3 cellular contexts compared by ENCODE assay signal in the genomic region with DNA sequence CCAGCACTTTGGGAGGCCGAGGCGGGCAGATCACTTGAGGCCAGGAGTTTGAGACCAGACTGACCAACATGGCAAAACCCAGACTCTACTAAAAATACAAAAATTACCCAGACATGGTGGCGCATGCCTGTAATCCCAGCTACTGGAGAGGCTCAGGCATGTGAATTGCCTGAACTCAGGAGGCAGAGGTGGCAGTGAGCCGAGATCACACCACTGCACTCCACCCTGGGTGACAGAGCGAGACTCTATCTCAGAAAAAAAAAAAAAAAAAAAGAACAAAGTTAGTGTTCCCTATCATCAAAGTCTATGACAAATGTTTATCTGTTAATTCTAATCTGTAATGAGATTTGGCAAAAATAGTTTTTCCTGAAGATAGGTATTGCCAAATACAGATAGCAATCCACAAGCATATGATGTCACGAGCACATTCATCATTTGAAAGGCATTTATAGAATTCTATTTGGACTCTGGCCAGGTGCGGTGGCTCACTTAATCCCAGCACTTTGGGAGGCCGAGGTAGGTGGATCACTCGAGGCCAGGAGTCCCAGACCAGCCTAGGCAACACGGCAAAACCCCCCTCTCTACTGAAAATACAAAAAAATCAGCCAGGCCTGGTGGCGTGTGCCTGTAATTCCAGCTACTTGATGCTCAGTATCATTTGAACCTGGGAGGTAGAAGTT. TPM values are rescaled to one million over a fixed set of nuclear protein-coding genes. Genes with fewer than 3 reads are reported as not detected.
"Had no signal": no experiment of that assay in that cellular context is flagged by ENCODE, and none has a peak within 500 bp of the region (broad histone marks: within the 10 kb centered on the region; RNA-seq: fewer than 3 reads in every experiment).

No MANE protein-coding gene starts in this region.

RNA-seq across cellular contexts. Expression of a gene that starts 50.9 kb away (rescaled TPM):
- total RNA-seq: NCI-H460, RPMI7951, SK-MEL-5 had no signal
